29 cellular contexts compared by ENCODE assay signal in the genomic region with DNA sequence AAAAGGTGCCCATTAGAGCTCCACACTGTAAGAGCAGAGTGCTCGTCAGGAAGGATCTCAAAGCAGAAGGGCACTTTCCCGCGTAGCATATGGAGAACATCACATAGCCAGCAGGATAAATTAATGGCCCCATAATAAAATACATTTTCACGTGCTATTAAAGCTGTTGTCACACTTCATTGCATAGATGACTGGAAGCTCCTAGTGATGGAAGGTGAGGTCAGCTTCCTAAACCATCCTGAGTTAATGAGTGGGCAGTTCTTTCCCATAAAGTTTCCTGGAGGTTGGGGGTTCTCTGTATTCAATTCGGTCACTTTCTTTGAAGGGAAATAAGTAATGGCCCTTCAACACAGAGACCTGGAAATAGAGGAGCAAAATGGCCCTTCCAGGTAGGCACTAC.
"Had no signal": no experiment of that assay in that cellular context is flagged by ENCODE, and none has a peak within 500 bp of the region (broad histone marks: within the 10 kb centered on the region; RNA-seq: fewer than 3 reads in every experiment).

No MANE protein-coding gene starts in this region.

- H3K36me3 ChIP-seq: Peyer's patch, WERI-Rb-1 had no signal

- H3K9me3 ChIP-seq: Peyer's patch had no signal

- H3K27me3 ChIP-seq: Peyer's patch had no signal

- ATAC-seq: activated CD8-positive, alpha-beta memory T cell treated with anti-CD3 and anti-CD28 coated beads, Interleukin-2, amount 10 ng/mL, durations not matched to agents 7 days and 5 days; activated naive CD8-positive, alpha-beta T cell treated with anti-CD3 and anti-CD28 coated beads, Interleukin-2, amount 50 U/mL, for 24 hours; K562; PC-3; Right ventricle myocardium inferior had no signal

- H3K27ac ChIP-seq: Peyer's patch, RWPE1, WERI-Rb-1 had no signal

- H3K4me1 ChIP-seq: Peyer's patch had no signal

- DNase-seq: activated CD4-positive, alpha-beta memory T cell treated with anti-CD3 and anti-CD28 coated beads, Interleukin-2, amount 10 ng/mL, durations not matched to agents 7 days and 5 days; activated CD4-positive, alpha-beta T cell treated with anti-CD3 and anti-CD28 coated beads for 1 hour; activated CD4-positive, alpha-beta T cell treated with anti-CD3 and anti-CD28 coated beads for 48 hours; activated CD4-positive, CD25-positive, alpha-beta regulatory T cell; activated CD8-positive, alpha-beta memory T cell treated with anti-CD3 and anti-CD28 coated beads for 24 hours; activated CD8-positive, alpha-beta memory T cell treated with anti-CD3 and anti-CD28 coated beads, Interleukin-2, amount 10 ng/mL, durations not matched to agents 7 days and 5 days; activated CD8-positive, alpha-beta memory T cell treated with anti-CD3 and anti-CD28 coated beads, Interleukin-2, amount 50 U/mL, for 48 hours; activated effector memory CD4-positive, alpha-beta T cell treated with Interleukin-2 at 50 U/mL for 16 hours; activated naive CD4-positive, alpha-beta T cell treated with anti-CD3 and anti-CD28 coated beads, Interleukin-2, amount 10 ng/mL, durations not matched to agents 7 days and 5 days; activated naive CD8-positive, alpha-beta T cell treated with anti-CD3 and anti-CD28 coated beads, Interleukin-2, amount 50 U/mL, for 24 hours; activated T-cell treated with anti-CD3 and anti-CD28 coated beads, Interleukin-2, amount 50 U/mL, for 48 hours; anterior cingulate cortex; caudate nucleus; NCI-H1105; NCI-H1417 treated with DMSO at 0.1 percent for 48 hours; NCI-H187 treated with DMSO at 0.1 percent for 48 hours; NCI-H2081; NCI-H345; NCI-H524 treated with DMSO at 0.1 percent for 48 hours; NCI-H748 treated with DMSO at 0.1 percent for 48 hours; NK-92 treated with Interleukin-12 subunit alpha and Interleukin-12 subunit beta, amount 100 ng/mL, for 24 hours; Peyer's patch; SIG-M5; T1000; WERI-Rb-1 had no signal

- H3K4me3 ChIP-seq: K562, Peyer's patch had no signal
